In the genomic region with DNA sequence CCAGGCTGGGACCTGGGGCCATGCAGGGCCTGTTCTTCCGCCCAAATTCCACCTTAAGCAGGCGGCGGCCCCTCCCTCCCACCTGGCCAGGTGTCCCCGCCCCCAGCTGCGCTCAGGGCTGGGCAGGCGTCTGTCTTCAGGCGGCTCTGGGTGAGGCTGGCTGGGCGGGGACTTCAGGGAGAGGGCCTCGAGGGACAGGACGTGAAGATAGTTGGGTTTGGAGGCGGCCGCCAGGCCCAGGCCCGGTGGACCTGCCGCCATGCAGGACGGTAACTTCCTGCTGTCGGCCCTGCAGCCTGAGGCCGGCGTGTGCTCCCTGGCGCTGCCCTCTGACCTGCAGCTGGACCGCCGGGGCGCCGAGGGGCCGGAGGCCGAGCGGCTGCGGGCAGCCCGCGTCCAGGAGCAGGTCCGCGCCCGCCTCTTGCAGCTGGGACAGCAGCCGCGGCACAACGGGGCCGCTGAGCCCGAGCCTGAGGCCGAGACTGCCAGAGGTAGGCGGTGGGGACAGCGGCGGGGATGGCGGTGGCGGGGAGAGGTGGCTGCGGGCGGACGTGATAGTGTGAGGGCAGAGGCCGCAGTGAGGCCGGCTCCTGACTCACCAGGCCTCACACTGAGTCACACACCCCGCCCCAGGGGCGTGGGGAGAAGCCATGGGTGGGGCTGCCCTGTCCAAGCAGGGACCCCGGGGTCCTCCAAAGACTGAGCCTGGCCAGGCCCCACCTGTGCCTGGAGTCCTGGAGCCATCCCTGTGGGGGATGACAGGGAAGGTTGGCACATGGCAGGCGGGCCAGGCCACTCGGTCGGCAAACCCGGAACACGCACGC, we compare ENCODE assay signal across 10 cellular contexts. TPM values are rescaled to one million over a fixed set of nuclear protein-coding genes. Genes with fewer than 3 reads are reported as not detected.
DNase-seq lines count a peak whose midpoint lies in the region; ATAC-seq and TF ChIP-seq lines count a peak whose summit lies in the region.
"Had no signal": no experiment of that assay in that cellular context is flagged by ENCODE, and none has a peak within 500 bp of the region (broad histone marks: within the 10 kb centered on the region; RNA-seq: fewer than 3 reads in every experiment).

A gene with protein sequence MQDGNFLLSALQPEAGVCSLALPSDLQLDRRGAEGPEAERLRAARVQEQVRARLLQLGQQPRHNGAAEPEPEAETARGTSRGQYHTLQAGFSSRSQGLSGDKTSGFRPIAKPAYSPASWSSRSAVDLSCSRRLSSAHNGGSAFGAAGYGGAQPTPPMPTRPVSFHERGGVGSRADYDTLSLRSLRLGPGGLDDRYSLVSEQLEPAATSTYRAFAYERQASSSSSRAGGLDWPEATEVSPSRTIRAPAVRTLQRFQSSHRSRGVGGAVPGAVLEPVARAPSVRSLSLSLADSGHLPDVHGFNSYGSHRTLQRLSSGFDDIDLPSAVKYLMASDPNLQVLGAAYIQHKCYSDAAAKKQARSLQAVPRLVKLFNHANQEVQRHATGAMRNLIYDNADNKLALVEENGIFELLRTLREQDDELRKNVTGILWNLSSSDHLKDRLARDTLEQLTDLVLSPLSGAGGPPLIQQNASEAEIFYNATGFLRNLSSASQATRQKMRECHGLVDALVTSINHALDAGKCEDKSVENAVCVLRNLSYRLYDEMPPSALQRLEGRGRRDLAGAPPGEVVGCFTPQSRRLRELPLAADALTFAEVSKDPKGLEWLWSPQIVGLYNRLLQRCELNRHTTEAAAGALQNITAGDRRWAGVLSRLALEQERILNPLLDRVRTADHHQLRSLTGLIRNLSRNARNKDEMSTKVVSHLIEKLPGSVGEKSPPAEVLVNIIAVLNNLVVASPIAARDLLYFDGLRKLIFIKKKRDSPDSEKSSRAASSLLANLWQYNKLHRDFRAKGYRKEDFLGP (plus strand): TSS at position 176 of the 824 bp plus-strand sequence. CDS start 84 bp downstream, at position 260.

- H4K20me1 ChIP-seq in hepatocyte (ENCODE audit: insufficient read depth, poor library complexity, severe bottlenecking), result peaks cover 11% of the 10 kb centered on the region

- H3K4me3 Mint-ChIP-seq in HFFc6, result peak within 1 kb of the TSS; percentile 45
- no peak within 1 kb of the TSS for H3K4me3 Mint-ChIP-seq in activated T-helper 2 cell treated with anti-CD3 and anti-CD28 coated beads, Interferon-gamma antibody, Interleukin-2, Interleukin-4, amounts not matched to agents 10 μg/mL and 5 μg/mL and 100 μg/mL, durations not matched to agents 14 hours and 24 hours and 36 hours (ENCODE audit: low read depth)
- H3K4me3 Mint-ChIP-seq: activated T-cell treated with anti-CD3 and anti-CD28 coated beads, Interleukin-2, amount 50 U/mL, for 24 hours had no signal

- peak within 1 kb of the TSS; percentile 55 for H2AFZ ChIP-seq in hepatocyte

- H3K9me3 ChIP-seq in RWPE2 (ENCODE audit: severe bottlenecking), result no peaks in the 10 kb centered on the region
- H3K9me3 ChIP-seq in hepatocyte (ENCODE audit: low read depth), result no peaks in the 10 kb centered on the region
- H3K9me3 ChIP-seq in suprapubic skin, result no peaks in the 10 kb centered on the region

- TF ChIP-seq POLR2A in suprapubic skin (IDR thresholded peaks at IDR 0.05), result no peak

- DNase-seq in HFFc6, result peak; percentile 62
- DNase-seq in RWPE2 (ENCODE audit: low spot score), result peak; percentile 97
- DNase-seq in hepatocyte (ENCODE audit: low spot score), result peak; percentile 94
- no peak for DNase-seq in suprapubic skin (ENCODE audit: low spot score in 2 of 2)
- DNase-seq in activated CD4-positive, alpha-beta T cell treated with anti-CD3 and anti-CD28 coated beads, Interleukin-2, amount 50 U/mL, for 1 hour, result no peak
- no peak for DNase-seq in activated T-helper 2 cell treated with anti-CD3 and anti-CD28 coated beads, Interferon-gamma antibody, Interleukin-2, Interleukin-4, amounts not matched to agents 10 μg/mL and 5 μg/mL and 100 μg/mL, durations not matched to agents 14 hours and 24 hours and 36 hours (ENCODE audit: low spot score)
- DNase-seq: activated T-cell treated with anti-CD3 and anti-CD28 coated beads, Interleukin-2, amount 50 U/mL, for 24 hours; kidney glomerular epithelial cell; stimulated activated CD8-positive, alpha-beta memory T cell treated with anti-CD3 and anti-CD28 coated beads, Interleukin-4, amount 100 ng/mL, for 48 hours had no signal

- peak within 1 kb of the TSS; percentile 90 for H3K4me3 ChIP-seq in RWPE2 (ENCODE audit: severe bottlenecking)
- H3K4me3 ChIP-seq in hepatocyte, result peak within 1 kb of the TSS; percentile 64
- peak within 1 kb of the TSS; percentile 58 for H3K4me3 ChIP-seq in suprapubic skin

- H3K79me2 ChIP-seq in hepatocyte, result peaks cover 17% of the 10 kb centered on the region

- 32% methylated on average over 49 of the region's 57 CpGs for WGBS in hepatocyte (ENCODE audit: low lambda C conversion rate, missing lambda C conversion rate)
- 39% methylated on average over 16 of the region's 57 CpGs for WGBS in suprapubic skin

- TF ChIP-seq CTCF in HFFc6 (IDR thresholded peaks at IDR 0.05) (no peak), RWPE2 (IDR thresholded peaks at IDR 0.05; ENCODE audit: poor library complexity, severe bottlenecking) (no peak), hepatocyte (IDR thresholded peaks at IDR 0.05; ENCODE audit: poor library complexity) (no peak), suprapubic skin (IDR thresholded peaks at IDR 0.05) (no peak)

- peaks cover 2% of the 10 kb centered on the region; the same call in 1 of the 2 replicates for H3K27me3 Mint-ChIP-seq in HFFc6 (ENCODE audit: insufficient read depth)
- peaks cover 2% of the 10 kb centered on the region for H3K27me3 Mint-ChIP-seq in activated T-helper 2 cell treated with anti-CD3 and anti-CD28 coated beads, Interferon-gamma antibody, Interleukin-2, Interleukin-4, amounts not matched to agents 10 μg/mL and 5 μg/mL and 100 μg/mL, durations not matched to agents 14 hours and 24 hours and 36 hours (ENCODE audit: low read depth)

- H3K27me3 ChIP-seq in RWPE2 (ENCODE audit: insufficient read depth, poor library complexity, severe bottlenecking) (no peaks in the 10 kb centered on the region), hepatocyte (no peaks in the 10 kb centered on the region), suprapubic skin (peaks cover 13% of the 10 kb centered on the region)

- H3K27ac Mint-ChIP-seq in HFFc6, result peak within 1 kb of the TSS; percentile 67
- no peak within 1 kb of the TSS for H3K27ac Mint-ChIP-seq in activated T-helper 2 cell treated with anti-CD3 and anti-CD28 coated beads, Interferon-gamma antibody, Interleukin-2, Interleukin-4, amounts not matched to agents 10 μg/mL and 5 μg/mL and 100 μg/mL, durations not matched to agents 14 hours and 24 hours and 36 hours
- H3K27ac Mint-ChIP-seq: activated T-cell treated with anti-CD3 and anti-CD28 coated beads, Interleukin-2, amount 50 U/mL, for 24 hours had no signal

- no peaks in the 10 kb centered on the region for H3K36me3 Mint-ChIP-seq in HFFc6 (ENCODE audit: low read depth)
- H3K36me3 Mint-ChIP-seq in activated T-helper 2 cell treated with anti-CD3 and anti-CD28 coated beads, Interferon-gamma antibody, Interleukin-2, Interleukin-4, amounts not matched to agents 10 μg/mL and 5 μg/mL and 100 μg/mL, durations not matched to agents 14 hours and 24 hours and 36 hours (ENCODE audit: low read depth), result no peaks in the 10 kb centered on the region

- H3K4me1 ChIP-seq in RWPE2 (ENCODE audit: insufficient read depth, poor library complexity, severe bottlenecking), result peaks cover 12% of the 10 kb centered on the region
- peaks cover 15% of the 10 kb centered on the region for H3K4me1 ChIP-seq in hepatocyte (ENCODE audit: insufficient read depth)
- peaks cover 41% of the 10 kb centered on the region for H3K4me1 ChIP-seq in suprapubic skin

- intact Hi-C loops in activated T-helper 2 cell treated with anti-CD3 and anti-CD28 coated beads, Interferon-gamma antibody, Interleukin-2, Interleukin-4, amounts not matched to agents 10 μg/mL and 5 μg/mL and 100 μg/mL, durations not matched to agents 14 hours and 24 hours and 36 hours (cut with micrococcal nuclease), result no loop called here

- ATAC-seq in RWPE2 (ENCODE audit: low read depth) (peak; percentile 80), HG03025 (IDR thresholded peaks at IDR 0.05; ENCODE audit: low FRiP score, unreplicated experiment) (no peak)

- peaks cover 11% of the 10 kb centered on the region for H3K4me1 Mint-ChIP-seq in HFFc6 (ENCODE audit: low read depth)
- no peaks in the 10 kb centered on the region for H3K4me1 Mint-ChIP-seq in activated T-helper 2 cell treated with anti-CD3 and anti-CD28 coated beads, Interferon-gamma antibody, Interleukin-2, Interleukin-4, amounts not matched to agents 10 μg/mL and 5 μg/mL and 100 μg/mL, durations not matched to agents 14 hours and 24 hours and 36 hours (ENCODE audit: low read depth)

- H3K36me3 ChIP-seq in RWPE2 (ENCODE audit: low read depth) (peaks cover 21% of the 10 kb centered on the region), hepatocyte (replicated peaks; ENCODE audit: insufficient read depth, low read depth) (no peaks in the 10 kb centered on the region), suprapubic skin (peaks cover 14% of the 10 kb centered on the region)

- H3K4me2 ChIP-seq in hepatocyte, result peak within 1 kb of the TSS; percentile 85

- H3K9me2 ChIP-seq in hepatocyte (replicated peaks; ENCODE audit: insufficient read depth), result no peaks in the 10 kb centered on the region

- no peak for TF ChIP-seq EP300 in suprapubic skin (IDR thresholded peaks at IDR 0.05)

- peak within 1 kb of the TSS; percentile 91 for H3K27ac ChIP-seq in RWPE2 (ENCODE audit: poor library complexity, severe bottlenecking)
- peak within 1 kb of the TSS; percentile 99 for H3K27ac ChIP-seq in hepatocyte
- peak within 1 kb of the TSS; percentile 92 for H3K27ac ChIP-seq in suprapubic skin

- H3K9me3 Mint-ChIP-seq in HFFc6, result peaks cover 4% of the 10 kb centered on the region; the same call in 1 of the 2 replicates
- H3K9me3 Mint-ChIP-seq in activated T-helper 2 cell treated with anti-CD3 and anti-CD28 coated beads, Interferon-gamma antibody, Interleukin-2, Interleukin-4, amounts not matched to agents 10 μg/mL and 5 μg/mL and 100 μg/mL, durations not matched to agents 14 hours and 24 hours and 36 hours, result peaks cover 4% of the 10 kb centered on the region
- H3K9me3 Mint-ChIP-seq: activated T-cell treated with anti-CD3 and anti-CD28 coated beads, Interleukin-2, amount 50 U/mL, for 24 hours had no signal

RNA-seq across cellular contexts. Expression of the gene that starts here (rescaled TPM):
- total RNA-seq in HFFc6 (2021; fragmentation: NEBNext Ultra II Directional; extraction: Animal tissue kit (Norgen Biotek cat#: 25700)), result 1 to 10 TPM; 2.5 to 3.3 (median 2.9) TPM
- total RNA-seq in hepatocyte, result 55.6 and 62.1 TPM in 2 replicates
- polyA plus RNA-seq in hepatocyte, result 89.5 and 91.3 TPM in 2 replicates
- 100 to 1,000 TPM; 318 to 486 (median 428) TPM for total RNA-seq in suprapubic skin
- total RNA-seq in activated T-helper 2 cell treated with anti-CD3 and anti-CD28 coated beads, Interferon-gamma antibody, Interleukin-2, Interleukin-4, amounts not matched to agents 10 μg/mL and 5 μg/mL and 100 μg/mL, durations not matched to agents 14 hours and 24 hours and 36 hours, result not detected in 2 replicates

Comparison
In these comparisons a context has a peak if more than half of its experiments do, and no peak if none do; other contexts are left out.
1. RNA of the gene that starts here (total RNA-seq): 318 to 486 TPM in suprapubic skin and 55.6 to 62.1 TPM in hepatocyte; 2.5 to 3.3 TPM in HFFc6 and not detected in activated T-helper 2 cell treated with anti-CD3 and anti-CD28 coated beads, Interferon-gamma antibody, Interleukin-2, Interleukin-4, amounts not matched to agents 10 μg/mL and 5 μg/mL and 100 μg/mL, durations not matched to agents 14 hours and 24 hours and 36 hours; every median in the first group is over 10 times any median in the second.
2. DNase-seq: peak in HFFc6 (single experiment), RWPE2 (single experiment) and hepatocyte (single experiment); none in suprapubic skin (0 of 2), activated CD4-positive, alpha-beta T cell treated with anti-CD3 and anti-CD28 coated beads, Interleukin-2, amount 50 U/mL, for 1 hour (single experiment) and activated T-helper 2 cell treated with anti-CD3 and anti-CD28 coated beads, Interferon-gamma antibody, Interleukin-2, Interleukin-4, amounts not matched to agents 10 μg/mL and 5 μg/mL and 100 μg/mL, durations not matched to agents 14 hours and 24 hours and 36 hours (single experiment).
3. Peak in every context shown above with its lines, with median percentiles within 50 percentile points of each other: H3K27ac ChIP-seq and H3K4me3 ChIP-seq.